Comparison of ENCODE assay signal across 10 cellular contexts in the genomic region with DNA sequence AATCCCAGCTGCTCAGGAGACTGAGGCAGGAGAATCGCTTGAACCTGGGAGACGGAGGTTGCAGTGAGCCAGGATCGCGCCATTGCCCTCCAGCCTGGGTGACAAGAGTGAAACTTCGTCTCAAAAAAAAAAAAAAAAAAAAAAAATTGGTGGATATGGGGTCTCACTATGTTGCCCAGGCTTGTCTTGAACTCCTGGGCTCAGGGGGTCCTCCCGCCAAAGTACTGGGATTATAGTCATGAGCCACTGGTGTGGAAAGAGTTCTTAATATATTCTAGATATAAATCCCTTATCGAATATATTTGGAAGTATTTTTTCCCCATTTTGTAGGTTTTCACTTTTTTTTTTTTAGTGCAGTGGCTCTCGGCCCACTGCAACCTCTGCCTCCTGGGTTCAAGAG. TPM values are rescaled to one million over a fixed set of nuclear protein-coding genes. Genes with fewer than 3 reads are reported as not detected.
"Had no signal": no experiment of that assay in that cellular context is flagged by ENCODE, and none has a peak within 500 bp of the region (broad histone marks: within the 10 kb centered on the region; RNA-seq: fewer than 3 reads in every experiment).

No MANE protein-coding gene starts in this region.

RNA-seq across cellular contexts. Expression of gene HPD, which starts 10.6 kb away (rescaled TPM):
- total RNA-seq: naive thymus-derived CD8-positive, alpha-beta T cell; natural killer cell; natural killer cell treated with Interleukin-12 subunit alpha and Interleukin-12 subunit beta and Interleukin-15 and Interleukin-18, amount 100 ng/mL, for 72 hours; occipital lobe; osteocyte; progenitor cell of endocrine pancreas; pulmonary artery endothelial cell; skeletal muscle tissue; smooth muscle cell had no signal
- polyA plus RNA-seq: naive thymus-derived CD8-positive, alpha-beta T cell; neural cell; smooth muscle cell had no signal
